ENCODE assay signal across 29 cellular contexts in genomic region chr7:110017405-110017804, GRCh38.
"Had no signal": no experiment of that assay in that cellular context is flagged by ENCODE, and none has a peak within 500 bp of the region (broad histone marks: within the 10 kb centered on the region; RNA-seq: fewer than 3 reads in every experiment).

No MANE protein-coding gene starts in this region.

- DNase-seq: activated CD4-positive, alpha-beta memory T cell treated with anti-CD3 and anti-CD28 coated beads for 36 hours; activated CD4-positive, alpha-beta T cell treated with anti-CD3 and anti-CD28 coated beads for 36 hours; activated CD4-positive, alpha-beta T cell treated with anti-CD3 and anti-CD28 coated beads, Interleukin-2, amount 10 ng/mL, durations not matched to agents 24 days and 14 days; activated CD4-positive, CD25-positive, alpha-beta regulatory T cell; activated CD4-positive, CD25-positive, alpha-beta regulatory T cell treated with anti-CD3 and anti-CD28 coated beads, Interleukin-2, amount 50 U/mL, for 72 hours; activated CD8-positive, alpha-beta memory T cell treated with anti-CD3 and anti-CD28 coated beads, Interleukin-2, amount 50 U/mL, for 48 hours; activated CD8-positive, alpha-beta T cell treated with anti-CD3 and anti-CD28 coated beads, Interleukin-2, amount 10 ng/mL, durations not matched to agents 7 days and 5 days; activated gamma-delta T cell; activated naive CD4-positive, alpha-beta T cell; activated naive CD4-positive, alpha-beta T cell treated with anti-CD3 and anti-CD28 coated beads, Interleukin-2, amount 10 ng/mL, durations not matched to agents 7 days and 5 days; activated naive CD8-positive, alpha-beta T cell treated with anti-CD3 and anti-CD28 coated beads, Interleukin-2, amount 10 ng/mL, durations not matched to agents 7 days and 5 days; activated T-cell treated with anti-CD3 and anti-CD28 coated beads for 4 hours; activated T-cell treated with anti-CD3 and anti-CD28 coated beads, Interleukin-2, amount 50 U/mL, for 24 hours; activated T-cell treated with anti-CD3 and anti-CD28 coated beads, Interleukin-2, amount 50 U/mL, for 72 hours; amniotic stem cell; anterior cingulate cortex; brain microvascular endothelial cell; cortex of kidney; dermis blood vessel endothelial cell; effector CD4-positive, alpha-beta T cell; effector memory CD8-positive, alpha-beta T cell; erythroblast; foreskin keratinocyte; gastrocnemius medialis; glutamatergic neuron; heart left ventricle; T-helper 2 cell had no signal

- H3K27me3 ChIP-seq: brain microvascular endothelial cell, esophagus muscularis mucosa, foreskin keratinocyte, gastrocnemius medialis, heart left ventricle had no signal

- H3K4me3 ChIP-seq: esophagus muscularis mucosa, gastrocnemius medialis, heart left ventricle had no signal

- H3K4me1 ChIP-seq: esophagus muscularis mucosa, foreskin keratinocyte, gastrocnemius medialis, heart left ventricle had no signal

- ATAC-seq: activated CD4-positive, alpha-beta T cell treated with anti-CD3 and anti-CD28 coated beads for 36 hours; activated CD8-positive, alpha-beta T cell treated with anti-CD3 and anti-CD28 coated beads, Interleukin-2, amount 10 ng/mL, durations not matched to agents 7 days and 5 days; activated naive CD4-positive, alpha-beta T cell treated with anti-CD3 and anti-CD28 coated beads, Interleukin-2, amount 50 U/mL, for 72 hours; activated T-cell treated with anti-CD3 and anti-CD28 coated beads, Interleukin-2, amount 50 U/mL, for 72 hours; effector memory CD8-positive, alpha-beta T cell; foreskin keratinocyte; gastrocnemius medialis; heart left ventricle had no signal

- H3K9me3 ChIP-seq: esophagus muscularis mucosa, gastrocnemius medialis had no signal

- H3K36me3 ChIP-seq: brain microvascular endothelial cell, esophagus muscularis mucosa, gastrocnemius medialis, heart left ventricle had no signal

- H3K27ac ChIP-seq: brain microvascular endothelial cell, esophagus muscularis mucosa, foreskin keratinocyte, gastrocnemius medialis, heart left ventricle had no signal
